Comparison of ENCODE assay signal across 15 cellular contexts in the genomic region with DNA sequence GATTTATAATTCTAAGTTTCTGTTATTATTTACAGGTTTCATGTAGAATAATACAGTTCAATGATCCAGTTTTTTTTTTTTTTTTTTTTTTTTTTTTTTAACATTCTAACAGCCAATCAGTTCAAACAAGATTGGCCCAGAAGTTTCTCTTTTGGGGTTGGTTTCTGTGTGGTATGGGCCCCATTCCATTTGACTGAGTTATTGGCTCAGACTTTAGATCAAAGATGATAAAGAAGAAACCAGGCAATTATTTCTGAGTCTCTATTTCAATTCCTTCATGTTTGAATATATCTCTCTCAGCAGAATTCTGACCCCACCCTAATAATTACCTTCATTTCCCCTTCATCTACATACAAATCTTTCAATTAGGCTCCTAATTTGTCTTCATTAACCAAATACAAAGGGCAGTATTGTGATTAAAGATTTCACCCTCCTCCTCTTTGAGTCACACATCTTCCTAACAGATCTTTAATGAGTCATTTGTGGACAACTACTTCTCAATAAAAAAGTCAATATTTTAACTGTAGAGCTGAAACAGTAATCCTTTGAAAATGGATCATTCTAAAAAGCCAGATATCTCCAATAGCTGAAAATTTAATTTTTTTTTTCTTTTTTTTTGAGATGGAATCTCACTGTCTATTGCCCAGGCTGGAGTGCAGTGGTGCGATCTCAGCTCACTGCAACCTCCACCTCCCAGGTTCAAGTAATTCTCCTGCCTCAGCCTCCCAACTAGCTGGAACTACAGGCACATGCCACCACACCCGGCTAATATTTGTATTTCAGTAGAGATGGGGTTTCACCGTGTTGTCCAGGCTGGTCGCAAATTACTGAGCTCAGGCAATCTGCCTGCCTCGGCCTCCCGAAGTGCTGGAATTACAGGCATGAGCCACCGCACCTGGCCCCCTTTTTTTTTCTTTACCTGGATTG.
DNase-seq lines count a peak whose midpoint lies in the region; ATAC-seq, FAIRE-seq and TF ChIP-seq lines count a peak whose summit lies in the region.
"Had no signal": no experiment of that assay in that cellular context is flagged by ENCODE, and none has a peak within 500 bp of the region (broad histone marks: within the 10 kb centered on the region; RNA-seq: fewer than 3 reads in every experiment).

No MANE protein-coding gene starts in this region.

- WGBS in smooth muscle cell (ENCODE audit: low lambda C conversion rate): 88% methylated on average over 7 of the region's 7 CpGs
- WGBS in small intestine, 3 donors: 94 to 96% (median 95%) methylated on average over 7 of the region's 7 CpGs

- DNase-seq in GM04503 (ENCODE audit: low read depth) (peak; percentile 8), epithelial cell of prostate (ENCODE audit: low read depth, low spot score) (peak; percentile 40), smooth muscle cell (lab: John Stamatoyannopoulos, UW; ENCODE audit: unreplicated experiment) (no peak), small intestine (no peak), NCI-H345 (lab: John Stamatoyannopoulos, UW) (no peak)
- DNase-seq: activated CD4-positive, CD25-positive, alpha-beta regulatory T cell; adrenal gland; H9; lower lobe of right lung; naive B cell; NCI-H1694 treated with DMSO at 0.1 percent for 48 hours; testis had no signal

- no peak for ATAC-seq in HG02840 (IDR thresholded peaks at IDR 0.05; ENCODE audit: low FRiP score, unreplicated experiment)
- ATAC-seq: lower lobe of right lung had no signal

- no peak overlapping the region for H3K27ac ChIP-seq in OCI-LY3 (ENCODE audit: low read length)
- peak overlapping the region; percentile 40 for H3K27ac ChIP-seq in epithelial cell of prostate
- peak overlapping the region; percentile 28 for H3K27ac ChIP-seq in smooth muscle cell (ENCODE audit: low read depth)
- no peak overlapping the region for H3K27ac ChIP-seq in small intestine (ENCODE audit: low read depth in 1 of 2, low read length in 1 of 2)
- H3K27ac ChIP-seq: adrenal gland, lower lobe of right lung, parathyroid adenoma, testis had no signal

- H3K27me3 ChIP-seq in OCI-LY3 (ENCODE audit: low read depth, low read length) (no peaks in the 10 kb centered on the region), smooth muscle cell (ENCODE audit: low read depth) (no peaks in the 10 kb centered on the region), small intestine (ENCODE audit: control insufficient read depth in 2 of 2, insufficient read depth in 2 of 2, low read length in 2 of 2) (no peaks in the 10 kb centered on the region)
- H3K27me3 ChIP-seq: adrenal gland, testis had no signal

- no peak overlapping the region for H2AFZ ChIP-seq in OCI-LY3 (ENCODE audit: low read depth, low read length)
- H2AFZ ChIP-seq in smooth muscle cell (ENCODE audit: low read depth): no peak overlapping the region
- H2AFZ ChIP-seq: parathyroid adenoma had no signal

- H3K4me1 ChIP-seq in OCI-LY3 (ENCODE audit: low read length): peaks cover 13% of the 10 kb centered on the region
- no peaks in the 10 kb centered on the region for H3K4me1 ChIP-seq in smooth muscle cell (ENCODE audit: low read depth)
- no peaks in the 10 kb centered on the region for H3K4me1 ChIP-seq in small intestine (ENCODE audit: control insufficient read depth in 2 of 2, insufficient read depth in 1 of 2, low read depth in 1 of 2, low read length in 1 of 2)
- H3K4me1 ChIP-seq: adrenal gland, lower lobe of right lung, parathyroid adenoma, testis had no signal

- no peak for TF ChIP-seq CTCF in OCI-LY3 (IDR thresholded peaks at IDR 0.05; ENCODE audit: low read depth, low read length)
- no peak for TF ChIP-seq CTCF in smooth muscle cell (IDR thresholded peaks at IDR 0.05; ENCODE audit: borderline replicate concordance, insufficient read depth, poor library complexity, severe bottlenecking)

- no peak overlapping the region for H3K4me3 ChIP-seq in OCI-LY3 (ENCODE audit: low read length)
- H3K4me3 ChIP-seq in smooth muscle cell: no peak overlapping the region
- H3K4me3 ChIP-seq in small intestine (ENCODE audit: low read depth in 1 of 2, low read length in 2 of 2): no peak overlapping the region
- H3K4me3 ChIP-seq: adrenal gland, lower lobe of right lung, testis had no signal

- no peaks in the 10 kb centered on the region for H3F3A ChIP-seq in smooth muscle cell (ENCODE audit: low read depth)

- peak overlapping the region; percentile 10; the same call in 1 of the 2 replicates for H3K4me2 ChIP-seq in OCI-LY3 (ENCODE audit: low read length)
- no peak overlapping the region for H3K4me2 ChIP-seq in smooth muscle cell

- H4K20me1 ChIP-seq in OCI-LY3 (ENCODE audit: insufficient read depth, low read length) (no peaks in the 10 kb centered on the region), smooth muscle cell (ENCODE audit: low read depth) (no peaks in the 10 kb centered on the region)

- H3K36me3 ChIP-seq in OCI-LY3 (replicated peaks; ENCODE audit: low read depth, low read length) (no peaks in the 10 kb centered on the region), smooth muscle cell (ENCODE audit: low read depth) (no peaks in the 10 kb centered on the region), small intestine (ENCODE audit: control insufficient read depth in 2 of 2, insufficient read depth in 2 of 2, low read length in 2 of 2) (no peaks in the 10 kb centered on the region)
- H3K36me3 ChIP-seq: adrenal gland, lower lobe of right lung had no signal

- H3K9me3 ChIP-seq in OCI-LY3 (ENCODE audit: insufficient read depth, low read length): no peaks in the 10 kb centered on the region
- no peaks in the 10 kb centered on the region for H3K9me3 ChIP-seq in smooth muscle cell (replicated peaks; ENCODE audit: low read depth)
- no peaks in the 10 kb centered on the region for H3K9me3 ChIP-seq in small intestine (ENCODE audit: control insufficient read depth, low read depth)
- H3K9me3 ChIP-seq: adrenal gland, lower lobe of right lung, testis had no signal

- no peak for FAIRE-seq in small intestine (lab: Jason Lieb, UNC)

- H3K9ac ChIP-seq in OCI-LY3 (ENCODE audit: low read length) (no peak overlapping the region), smooth muscle cell (ENCODE audit: low read depth) (no peak overlapping the region)
- H3K9ac ChIP-seq: parathyroid adenoma had no signal

- H3K79me2 ChIP-seq in OCI-LY3 (ENCODE audit: low read length) (no peaks in the 10 kb centered on the region), smooth muscle cell (ENCODE audit: low read depth) (no peaks in the 10 kb centered on the region)
- H3K79me2 ChIP-seq: parathyroid adenoma had no signal

Comparison
In these comparisons a context has a peak if more than half of its experiments do, and no peak if none do; other contexts are left out.
1. DNase-seq: peak in GM04503 (single experiment) and epithelial cell of prostate (single experiment); none in smooth muscle cell (single experiment), small intestine (single experiment) and NCI-H345 (single experiment).
2. H3K27ac ChIP-seq: peak in epithelial cell of prostate (single experiment) and smooth muscle cell (single experiment); none in OCI-LY3 (single experiment) and small intestine (0 of 2).